9 cellular contexts compared by ENCODE assay signal in the genomic region with DNA sequence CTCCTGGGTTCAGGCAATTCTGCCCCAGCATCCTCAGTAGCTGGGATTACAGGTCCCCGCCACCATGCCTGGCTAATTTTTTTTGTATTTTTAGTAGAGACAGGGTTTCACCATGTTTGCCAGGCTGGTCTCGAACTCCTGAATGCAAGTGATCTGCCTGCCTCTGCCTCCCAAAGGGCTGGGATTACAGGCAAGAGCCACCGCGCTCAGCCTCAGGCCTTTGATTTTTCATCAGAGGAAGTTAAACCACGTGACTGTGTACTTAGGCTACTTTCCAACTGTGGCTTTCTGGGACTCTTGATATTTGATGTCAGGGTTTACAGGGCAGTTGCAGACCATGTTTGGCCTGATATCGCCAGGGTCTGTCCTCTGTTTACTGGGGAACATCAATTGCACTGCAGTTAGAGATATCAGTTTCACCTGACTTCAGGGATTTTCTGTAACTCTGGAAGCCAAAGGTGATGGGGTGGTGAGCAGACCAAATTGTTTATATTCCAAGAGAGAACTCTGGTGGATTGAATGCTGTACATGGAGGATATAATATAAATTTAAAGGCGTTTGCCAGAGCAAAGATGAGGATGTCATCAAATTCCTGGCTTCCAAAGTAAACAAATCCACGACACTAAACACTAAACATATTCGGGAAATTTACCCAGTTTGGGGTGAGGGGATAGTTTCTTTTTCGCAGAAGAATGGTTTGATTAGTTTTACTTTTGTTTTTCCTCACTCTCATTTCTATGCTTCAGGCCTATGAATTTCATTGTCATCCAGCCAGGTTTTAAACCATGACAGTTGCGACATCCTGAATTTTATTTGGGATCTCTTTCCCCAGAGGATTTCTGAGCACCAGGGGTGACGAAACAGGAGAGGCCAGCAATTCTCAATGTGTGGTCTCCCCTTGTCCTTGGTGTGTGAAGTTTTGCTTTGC. TPM values are rescaled to one million over a fixed set of nuclear protein-coding genes. Genes with fewer than 3 reads are reported as not detected.
DNase-seq lines count a peak whose midpoint lies in the region; ATAC-seq, FAIRE-seq and TF ChIP-seq lines count a peak whose summit lies in the region.
"Had no signal": no experiment of that assay in that cellular context is flagged by ENCODE, and none has a peak within 500 bp of the region (broad histone marks: within the 10 kb centered on the region; RNA-seq: fewer than 3 reads in every experiment).

No MANE protein-coding gene starts in this region.

- H3K36me3 Mint-ChIP-seq in CD8-positive, alpha-beta T cell = peaks cover 82% of the 10 kb centered on the region
- H3K36me3 Mint-ChIP-seq in activated naive CD8-positive, alpha-beta T cell treated with anti-CD3 and anti-CD28 coated beads, Interleukin-2, amount 50 U/mL, for 24 hours (ENCODE audit: low read depth) = peaks cover 42% of the 10 kb centered on the region

- no peak for TF ChIP-seq POLR2A in upper lobe of left lung (IDR thresholded peaks at IDR 0.05)

- no peak for DNase-seq in CD8-positive, alpha-beta T cell
- peak; percentile 13 for DNase-seq in activated naive CD8-positive, alpha-beta T cell treated with anti-CD3 and anti-CD28 coated beads, Interleukin-2, amount 50 U/mL, for 24 hours
- DNase-seq in kidney (peak; percentile 81), upper lobe of left lung (peak in 1 of 2 donors; percentile 65), frontal cortex (ENCODE audit: low spot score in 2 of 2) (no peak), NCI-H82 (lab: John Stamatoyannopoulos, UW) (no peak)

- intact Hi-C loops in CD8-positive, alpha-beta T cell (cut with DNase I, micrococcal nuclease) = loop anchor here in 1 of 2 experiments (5.0 kb wide), 1 partner anchor 90 kb away; no protein-coding TSS in a partner anchor
- intact Hi-C loops in kidney (cut with DNase I) = no loop called here

- POLR2A ChIA-PET in CD8-positive, alpha-beta T cell (lab: Charles Lee) = no interaction called here

- no peak for ATAC-seq in CD8-positive, alpha-beta T cell
- no peak for ATAC-seq in activated naive CD8-positive, alpha-beta T cell treated with anti-CD3 and anti-CD28 coated beads, Interleukin-2, amount 50 U/mL, for 24 hours
- ATAC-seq in upper lobe of left lung (ENCODE audit: low FRiP score in 2 of 2) (no peak), HG03045 (IDR thresholded peaks at IDR 0.05; ENCODE audit: unreplicated experiment) (no peak)

- no peak overlapping the region for H3K27ac Mint-ChIP-seq in CD8-positive, alpha-beta T cell
- H3K27ac Mint-ChIP-seq in activated naive CD8-positive, alpha-beta T cell treated with anti-CD3 and anti-CD28 coated beads, Interleukin-2, amount 50 U/mL, for 24 hours = peak overlapping the region; percentile 41

- no peaks in the 10 kb centered on the region for H3K9me3 Mint-ChIP-seq in CD8-positive, alpha-beta T cell
- H3K9me3 Mint-ChIP-seq in activated naive CD8-positive, alpha-beta T cell treated with anti-CD3 and anti-CD28 coated beads, Interleukin-2, amount 50 U/mL, for 24 hours = no peaks in the 10 kb centered on the region

- H3K9me3 ChIP-seq in CD8-positive, alpha-beta T cell (ENCODE audit: low read length) = no peaks in the 10 kb centered on the region
- H3K9me3 ChIP-seq in KOPT-K1 (ENCODE audit: insufficient read depth, low read length, poor library complexity, severe bottlenecking) = no peaks in the 10 kb centered on the region
- no peaks in the 10 kb centered on the region for H3K9me3 ChIP-seq in kidney (ENCODE audit: control insufficient read depth in 1 of 2, low read length in 2 of 2)
- no peaks in the 10 kb centered on the region for H3K9me3 ChIP-seq in upper lobe of left lung

- H3K27ac ChIP-seq in CD8-positive, alpha-beta T cell (ENCODE audit: low read depth, low read length) = no peak overlapping the region
- H3K27ac ChIP-seq in KOPT-K1 (ENCODE audit: low read depth, low read length, poor library complexity, severe bottlenecking) = peak overlapping the region; percentile 2
- peak overlapping the region in 1 of 2 donors; percentile 10 for H3K27ac ChIP-seq in kidney (ENCODE audit: low read depth in 2 of 2, low read length in 2 of 2)
- peak overlapping the region; percentile 50 to 77 (median 56) for H3K27ac ChIP-seq in upper lobe of left lung
- H3K27ac ChIP-seq: KMS-11 had no signal

- no peaks in the 10 kb centered on the region for H3K27me3 ChIP-seq in CD8-positive, alpha-beta T cell (ENCODE audit: insufficient read depth, low read length)
- no peaks in the 10 kb centered on the region for H3K27me3 ChIP-seq in upper lobe of left lung

- FAIRE-seq in kidney (lab: Jason Lieb, UNC) (no peak), frontal cortex (lab: Jason Lieb, UNC) (no peak)

- CTCF ChIA-PET in CD8-positive, alpha-beta T cell (lab: Charles Lee) = interaction anchor here (1.0 kb wide), 1 partner anchor 14 kb away, joined by 3 read pairs; no protein-coding TSS in a partner anchor

- H3K4me3 Mint-ChIP-seq in CD8-positive, alpha-beta T cell = peak overlapping the region; percentile 19
- H3K4me3 Mint-ChIP-seq in activated naive CD8-positive, alpha-beta T cell treated with anti-CD3 and anti-CD28 coated beads, Interleukin-2, amount 50 U/mL, for 24 hours = peak overlapping the region; percentile 37

- H3K4me1 ChIP-seq in CD8-positive, alpha-beta T cell (ENCODE audit: insufficient read depth, low read length) = peaks cover 54% of the 10 kb centered on the region
- H3K4me1 ChIP-seq in kidney (ENCODE audit: control insufficient read depth in 1 of 2, insufficient read depth in 1 of 2, low read depth in 1 of 2, low read length in 2 of 2) (peaks cover 12 to 22% of the 10 kb centered on the region in 2 donors), upper lobe of left lung (peaks cover 50 to 61% (median 58%) of the 10 kb centered on the region in 4 donors)

- WGBS in upper lobe of left lung, 2 donors = 29 to 36% methylated on average over 12 of the region's 12 CpGs

- no peaks in the 10 kb centered on the region for H3K27me3 Mint-ChIP-seq in CD8-positive, alpha-beta T cell (ENCODE audit: low read depth)
- H3K27me3 Mint-ChIP-seq in activated naive CD8-positive, alpha-beta T cell treated with anti-CD3 and anti-CD28 coated beads, Interleukin-2, amount 50 U/mL, for 24 hours = no peaks in the 10 kb centered on the region

- TF ChIP-seq EP300 in upper lobe of left lung (IDR thresholded peaks at IDR 0.05) = no peak

- H3K4me1 Mint-ChIP-seq in CD8-positive, alpha-beta T cell (ENCODE audit: low read depth) = peaks cover 71% of the 10 kb centered on the region
- H3K4me1 Mint-ChIP-seq in activated naive CD8-positive, alpha-beta T cell treated with anti-CD3 and anti-CD28 coated beads, Interleukin-2, amount 50 U/mL, for 24 hours = peaks cover 54% of the 10 kb centered on the region

- H3K9ac ChIP-seq in kidney (ENCODE audit: low read length in 2 of 2) = no peak overlapping the region
- H3K9ac ChIP-seq: KMS-11 had no signal

- TF ChIP-seq CTCF in CD8-positive, alpha-beta T cell (IDR thresholded peaks at IDR 0.05) = no peak
- TF ChIP-seq CTCF in kidney (IDR thresholded peaks at IDR 0.05; ENCODE audit: borderline replicate concordance, extremely low read depth, insufficient read depth) = no peak
- TF ChIP-seq CTCF in upper lobe of left lung (IDR thresholded peaks at IDR 0.05) = no peak

- H3K36me3 ChIP-seq in CD8-positive, alpha-beta T cell (ENCODE audit: insufficient read depth, low read length) = peaks cover 23% of the 10 kb centered on the region
- H3K36me3 ChIP-seq in KOPT-K1 (ENCODE audit: insufficient read depth, low read length) (peaks cover 78% of the 10 kb centered on the region), kidney (ENCODE audit: control insufficient read depth in 1 of 2, insufficient read depth in 2 of 2, low read length in 2 of 2) (peaks cover 9 to 27% of the 10 kb centered on the region in 2 donors), upper lobe of left lung (peaks cover 11 to 51% (median 22%) of the 10 kb centered on the region in 4 donors)

- no peak overlapping the region for H3K4me3 ChIP-seq in CD8-positive, alpha-beta T cell (ENCODE audit: low read depth, low read length)
- no peak overlapping the region for H3K4me3 ChIP-seq in kidney (ENCODE audit: low read length in 2 of 2)
- H3K4me3 ChIP-seq in upper lobe of left lung = peak overlapping the region in 1 of 4 donors; percentile 0

RNA-seq across cellular contexts. Expression of a gene that starts 4.2 kb away (rescaled TPM):
- total RNA-seq in CD8-positive, alpha-beta T cell = 10 to 100 TPM; 86.4 to 87.8 TPM
- total RNA-seq in kidney (135 TPM), upper lobe of left lung (100 to 1,000 TPM in 3 of 6 donors, 10 to 100 TPM in 3; 36.7 to 158 (median 105) TPM), frontal cortex (24.5 TPM)
- 93.2 TPM for polyA plus RNA-seq in kidney (ENCODE audit: insufficient read depth, low read depth, low replicate concordance)

Comparison
In these comparisons a context has a peak if more than half of its experiments do, and no peak if none do; other contexts are left out.
1. DNase-seq: peak in activated naive CD8-positive, alpha-beta T cell treated with anti-CD3 and anti-CD28 coated beads, Interleukin-2, amount 50 U/mL, for 24 hours (single experiment) and kidney (single experiment); none in CD8-positive, alpha-beta T cell (0 of 7), frontal cortex (0 of 2) and NCI-H82 (single experiment).